8 cellular contexts compared by ENCODE assay signal in genomic region chr4:145840162-145840768, GRCh38.
DNase-seq lines count a peak whose midpoint lies in the region; ATAC-seq, FAIRE-seq and TF ChIP-seq lines count a peak whose summit lies in the region.

No MANE protein-coding gene starts in this region.

- intact Hi-C loops in endothelial cell of umbilical vein (cut with micrococcal nuclease) (loop anchor here (1.0 to 2.0 kb wide), 2 partner anchors 9 to 333 kb away; no protein-coding TSS in a partner anchor), natural killer cell (cut with micrococcal nuclease) (no loop called here)

- H2AFZ ChIP-seq in endothelial cell of umbilical vein (ENCODE audit: low read depth, low read length) = no peak overlapping the region

- peaks cover 28% of the 10 kb centered on the region for H3K4me1 ChIP-seq in endothelial cell of umbilical vein (ENCODE audit: control insufficient read depth, extremely low read depth, insufficient read depth, low read length)

- no peaks in the 10 kb centered on the region for H3K9me1 ChIP-seq in endothelial cell of umbilical vein (replicated peaks; ENCODE audit: control insufficient read depth, extremely low read depth, insufficient read depth, low read length)

- H3K9me3 ChIP-seq in endothelial cell of umbilical vein (replicated peaks; ENCODE audit: control insufficient read depth, insufficient read depth, low read length) = no peaks in the 10 kb centered on the region

- H3K9ac ChIP-seq in endothelial cell of umbilical vein (replicated peaks; ENCODE audit: extremely low read depth, insufficient read depth, low read length) = no peak overlapping the region

- H3K36me3 ChIP-seq in endothelial cell of umbilical vein (ENCODE audit: control insufficient read depth in 2 of 2, extremely low read depth in 1 of 2, insufficient read depth in 2 of 2, low read length in 2 of 2) = no peaks in the 10 kb centered on the region

- POLR2A ChIA-PET in activated CD4-positive, alpha-beta T cell treated with anti-CD3 and anti-CD28 coated beads, Interleukin-2, amount 10 ng/mL, durations not matched to agents 7 days and 5 days (lab: Charles Lee) = no interaction called here
- POLR2A ChIA-PET in endothelial cell of umbilical vein (lab: Charles Lee) = no interaction called here

- H3K27me3 ChIP-seq in endothelial cell of umbilical vein (ENCODE audit: control insufficient read depth in 2 of 2, insufficient read depth in 2 of 2, low read length in 2 of 2) = no peaks in the 10 kb centered on the region

- peaks cover 27% of the 10 kb centered on the region for H3K4me1 Mint-ChIP-seq in activated CD4-positive, alpha-beta T cell treated with anti-CD3 and anti-CD28 coated beads, Interleukin-2, amount 10 ng/mL, durations not matched to agents 7 days and 5 days
- H3K4me1 Mint-ChIP-seq in natural killer cell = peaks cover 11 to 17% of the 10 kb centered on the region in 2 donors

- H3K4me3 ChIP-seq in endothelial cell of umbilical vein (replicated peaks in 1 of 3; ENCODE audit: insufficient read depth in 1 of 3, low read depth in 1 of 3, low read length in 3 of 3) = no peak overlapping the region

- TF ChIP-seq CTCF in endothelial cell of umbilical vein (IDR thresholded peaks at IDR 0.05; ENCODE audit: extremely low read depth in 1 of 2, insufficient read depth in 1 of 2, low read depth in 1 of 2, low read length in 2 of 2) = peak; percentile 33 to 48
- TF ChIP-seq CTCF in natural killer cell (IDR thresholded peaks at IDR 0.05) = peak; percentile 34

- no TSS peak for BruUV-seq in endothelial cell of umbilical vein (replicated peaks; lab: Mats Ljungman, UMichigan)

- H3K4me2 ChIP-seq in endothelial cell of umbilical vein (ENCODE audit: insufficient read depth, low read length) = no peak overlapping the region

- H3K4me3 Mint-ChIP-seq in activated CD4-positive, alpha-beta T cell treated with anti-CD3 and anti-CD28 coated beads, Interleukin-2, amount 10 ng/mL, durations not matched to agents 7 days and 5 days = no peak overlapping the region
- H3K4me3 Mint-ChIP-seq in natural killer cell = no peak overlapping the region

- no peak for FAIRE-seq in endothelial cell of umbilical vein (lab: Jason Lieb, UNC)

- peak; percentile 87 for ATAC-seq in GM21360 (IDR thresholded peaks at IDR 0.05; ENCODE audit: unreplicated experiment)
- peak; percentile 98 for ATAC-seq in HG03521 (IDR thresholded peaks at IDR 0.05; ENCODE audit: unreplicated experiment)
- peak; percentile 67 to 82 (median 76) for ATAC-seq in natural killer cell

- no peak overlapping the region for H3K27ac ChIP-seq in endothelial cell of umbilical vein (ENCODE audit: insufficient read depth, low read depth, low read length)

- no peaks in the 10 kb centered on the region for H3K79me2 ChIP-seq in endothelial cell of umbilical vein (ENCODE audit: control insufficient read depth, insufficient read depth, low read length)

- H3K36me3 Mint-ChIP-seq in activated CD4-positive, alpha-beta T cell treated with anti-CD3 and anti-CD28 coated beads, Interleukin-2, amount 10 ng/mL, durations not matched to agents 7 days and 5 days (ENCODE audit: low read depth) = peaks cover 20% of the 10 kb centered on the region
- no peaks in the 10 kb centered on the region for H3K36me3 Mint-ChIP-seq in natural killer cell

- dilution Hi-C loops in endothelial cell of umbilical vein (cut with MboI; ENCODE audit: extremely low pct_ligation_motif_present, low sequenced_read_pairs) = no loop called here

- no peaks in the 10 kb centered on the region for H4K20me1 ChIP-seq in endothelial cell of umbilical vein (replicated peaks; ENCODE audit: control insufficient read depth, extremely low read depth, insufficient read depth, low read length)

- H3K9me3 Mint-ChIP-seq in activated CD4-positive, alpha-beta T cell treated with anti-CD3 and anti-CD28 coated beads, Interleukin-2, amount 10 ng/mL, durations not matched to agents 7 days and 5 days = no peaks in the 10 kb centered on the region
- no peaks in the 10 kb centered on the region for H3K9me3 Mint-ChIP-seq in natural killer cell

- TF ChIP-seq POLR2A in endothelial cell of umbilical vein (IDR thresholded peaks at IDR 0.05; ENCODE audit: low read depth, low read length) = no peak

- CTCF ChIA-PET in activated CD4-positive, alpha-beta T cell treated with anti-CD3 and anti-CD28 coated beads, Interleukin-2, amount 10 ng/mL, durations not matched to agents 7 days and 5 days (lab: Charles Lee) = interaction anchor here (1.0 kb wide), 1 partner anchor 95 kb away, joined by 4 read pairs; no protein-coding TSS in a partner anchor
- CTCF ChIA-PET in endothelial cell of umbilical vein (lab: Charles Lee) = interaction anchor here (1.0 to 2.2 kb wide), 4 partner anchors 10 to 112 kb away, joined by 3 to 13 read pairs (median 4); no protein-coding TSS in a partner anchor

- no peak overlapping the region for H3K27ac Mint-ChIP-seq in activated CD4-positive, alpha-beta T cell treated with anti-CD3 and anti-CD28 coated beads, Interleukin-2, amount 10 ng/mL, durations not matched to agents 7 days and 5 days
- H3K27ac Mint-ChIP-seq in natural killer cell = no peak overlapping the region

- H3K27me3 Mint-ChIP-seq in activated CD4-positive, alpha-beta T cell treated with anti-CD3 and anti-CD28 coated beads, Interleukin-2, amount 10 ng/mL, durations not matched to agents 7 days and 5 days = no peaks in the 10 kb centered on the region
- H3K27me3 Mint-ChIP-seq in natural killer cell (ENCODE audit: low read depth in 2 of 2) = no peaks in the 10 kb centered on the region

- peak; percentile 29 for DNase-seq in activated CD4-positive, alpha-beta T cell treated with anti-CD3 and anti-CD28 coated beads, Interleukin-2, amount 10 ng/mL, durations not matched to agents 7 days and 5 days
- no peak for DNase-seq in activated CD4-positive, alpha-beta T cell treated with anti-CD3 and anti-CD28 coated beads for 1 hour
- peak; percentile 73 for DNase-seq in RKO (ENCODE audit: low spot score)
- peak; percentile 67 for DNase-seq in endothelial cell of umbilical vein (ENCODE audit: low read depth, low spot score)
- DNase-seq in natural killer cell = no peak
- DNase-seq in GM19238 (ENCODE audit: insufficient read length, low spot score) = no peak

TF ChIP-seq in endothelial cell of umbilical vein, 7 proteins besides CTCF, POLR2A, EP300 and RAD21:
- TF ChIP-seq MAX (IDR thresholded peaks at IDR 0.05; ENCODE audit: insufficient read depth, insufficient read length) (no peak), JUN (IDR thresholded peaks at IDR 0.05; ENCODE audit: borderline replicate concordance, insufficient read depth, insufficient read length, low read depth) (no peak), GATA2 (IDR thresholded peaks at IDR 0.05; ENCODE audit: insufficient read depth, insufficient read length, low read depth, low read length) (no peak), EZH2 (IDR thresholded peaks at IDR 0.05; ENCODE audit: borderline replicate concordance, low read depth, low read length, severe bottlenecking) (no peak), POLR2AphosphoS5 (IDR thresholded peaks at IDR 0.05; ENCODE audit: insufficient read depth, low read depth, low read length) (no peak), FOS (IDR thresholded peaks at IDR 0.05; ENCODE audit: borderline replicate concordance, insufficient read depth, low read length) (no peak)
TF ChIP-seq in endothelial cell of umbilical vein: peak in this region for 0.

Comparison
In these comparisons a context has a peak if more than half of its experiments do, and no peak if none do; other contexts are left out.
1. DNase-seq: peak in activated CD4-positive, alpha-beta T cell treated with anti-CD3 and anti-CD28 coated beads, Interleukin-2, amount 10 ng/mL, durations not matched to agents 7 days and 5 days (single experiment), RKO (single experiment) and endothelial cell of umbilical vein (single experiment); none in activated CD4-positive, alpha-beta T cell treated with anti-CD3 and anti-CD28 coated beads for 1 hour (single experiment), natural killer cell (single experiment) and GM19238 (single experiment).
2. Peak in every context shown above with its lines, with median percentiles within 50 percentile points of each other: ATAC-seq.